1 cellular context compared by ENCODE assay signal in the genomic region with DNA sequence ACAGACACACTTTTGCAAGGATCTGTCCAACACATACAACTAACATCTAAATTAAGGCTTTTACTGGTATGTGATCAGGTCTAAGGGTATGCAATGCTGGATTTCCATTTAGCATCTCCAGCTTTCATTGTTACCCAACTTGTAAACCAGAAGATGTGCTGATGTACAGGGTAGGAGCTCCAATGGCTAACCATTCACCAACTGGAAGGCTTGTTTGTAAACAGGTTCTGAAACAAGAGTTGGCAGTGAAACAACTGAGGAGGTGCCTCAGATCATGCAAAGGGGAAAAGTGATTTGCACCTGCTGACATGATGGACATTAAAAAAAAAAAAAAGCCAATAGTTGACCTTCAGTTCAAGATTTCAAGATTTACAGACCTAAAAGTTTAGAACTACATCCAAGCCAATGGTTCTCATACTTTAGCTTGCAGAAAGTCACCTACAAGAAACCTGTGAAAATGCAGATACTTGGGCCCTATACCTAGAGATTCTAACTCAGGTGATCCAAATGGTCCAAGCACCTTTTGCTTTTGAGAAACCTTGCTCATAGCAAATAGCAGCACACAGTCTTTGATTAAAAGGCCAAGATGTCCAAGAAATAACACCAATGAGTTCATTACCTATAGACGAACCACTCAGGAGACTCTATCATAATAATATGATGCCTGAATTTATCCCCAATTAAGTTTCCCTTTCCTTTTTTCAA.
TF ChIP-seq lines count a peak whose summit lies in the region.

No MANE protein-coding gene starts in this region.

TF ChIP-seq in HepG2, 621 proteins besides CTCF, POLR2A, EP300 and RAD21 (continued from another document):
- TF ChIP-seq NFAT5 (CRISPR knock-in tag; IDR thresholded peaks at IDR 0.05) = no peak
- TF ChIP-seq, protein P1, sequence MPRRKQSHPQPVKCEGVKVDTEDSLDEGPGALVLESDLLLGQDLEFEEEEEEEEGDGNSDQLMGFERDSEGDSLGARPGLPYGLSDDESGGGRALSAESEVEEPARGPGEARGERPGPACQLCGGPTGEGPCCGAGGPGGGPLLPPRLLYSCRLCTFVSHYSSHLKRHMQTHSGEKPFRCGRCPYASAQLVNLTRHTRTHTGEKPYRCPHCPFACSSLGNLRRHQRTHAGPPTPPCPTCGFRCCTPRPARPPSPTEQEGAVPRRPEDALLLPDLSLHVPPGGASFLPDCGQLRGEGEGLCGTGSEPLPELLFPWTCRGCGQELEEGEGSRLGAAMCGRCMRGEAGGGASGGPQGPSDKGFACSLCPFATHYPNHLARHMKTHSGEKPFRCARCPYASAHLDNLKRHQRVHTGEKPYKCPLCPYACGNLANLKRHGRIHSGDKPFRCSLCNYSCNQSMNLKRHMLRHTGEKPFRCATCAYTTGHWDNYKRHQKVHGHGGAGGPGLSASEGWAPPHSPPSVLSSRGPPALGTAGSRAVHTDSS (CRISPR knock-in tag; conservative IDR thresholded peaks at IDR 0.05) = no peak
- no peak for TF ChIP-seq SIN3A (IDR thresholded peaks at IDR 0.05; ENCODE audit: borderline replicate concordance, low read depth, low read length)
- no peak for TF ChIP-seq KDM1A (CRISPR knock-in tag; IDR thresholded peaks at IDR 0.05)
- TF ChIP-seq AHDC1 (CRISPR knock-in tag; IDR thresholded peaks at IDR 0.05; ENCODE audit: borderline replicate concordance) = no peak
- TF ChIP-seq POLR2AphosphoS2 (IDR thresholded peaks at IDR 0.05; ENCODE audit: low read depth, low read length) = peak; percentile 27; the same call in 1 of the 2 replicates
- TF ChIP-seq ZNF3 (CRISPR knock-in tag; IDR thresholded peaks at IDR 0.05) = no peak
- no peak for TF ChIP-seq ZNF331 (CRISPR knock-in tag; IDR thresholded peaks at IDR 0.05)
- no peak for TF ChIP-seq TAF1 (CRISPR knock-in tag; IDR thresholded peaks at IDR 0.05)
- TF ChIP-seq MYPOP (CRISPR knock-in tag; IDR thresholded peaks at IDR 0.05) = no peak
- TF ChIP-seq SIN3B (IDR thresholded peaks at IDR 0.05; ENCODE audit: low read length) = no peak
- peak; percentile 54 for TF ChIP-seq AGO2 (optimal IDR thresholded peaks at IDR 0.05; ENCODE audit: low read depth, low read length)
- no peak for TF ChIP-seq ZNF788 (CRISPR knock-in tag; IDR thresholded peaks at IDR 0.05; ENCODE audit: borderline replicate concordance)
- TF ChIP-seq, protein P2, sequence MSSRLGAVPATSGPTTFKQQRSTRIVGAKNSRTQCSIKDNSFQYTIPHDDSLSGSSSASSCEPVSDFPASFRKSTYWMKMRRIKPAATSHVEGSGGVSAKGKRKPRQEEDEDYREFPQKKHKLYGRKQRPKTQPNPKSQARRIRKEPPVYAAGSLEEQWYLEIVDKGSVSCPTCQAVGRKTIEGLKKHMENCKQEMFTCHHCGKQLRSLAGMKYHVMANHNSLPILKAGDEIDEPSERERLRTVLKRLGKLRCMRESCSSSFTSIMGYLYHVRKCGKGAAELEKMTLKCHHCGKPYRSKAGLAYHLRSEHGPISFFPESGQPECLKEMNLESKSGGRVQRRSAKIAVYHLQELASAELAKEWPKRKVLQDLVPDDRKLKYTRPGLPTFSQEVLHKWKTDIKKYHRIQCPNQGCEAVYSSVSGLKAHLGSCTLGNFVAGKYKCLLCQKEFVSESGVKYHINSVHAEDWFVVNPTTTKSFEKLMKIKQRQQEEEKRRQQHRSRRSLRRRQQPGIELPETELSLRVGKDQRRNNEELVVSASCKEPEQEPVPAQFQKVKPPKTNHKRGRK (CRISPR knock-in tag; IDR thresholded peaks at IDR 0.05) = no peak
- peak; percentile 95 for TF ChIP-seq RBM22 (optimal IDR thresholded peaks at IDR 0.05; ENCODE audit: low read length)
- no peak for TF ChIP-seq STAT6 (CRISPR knock-in tag; IDR thresholded peaks at IDR 0.05; ENCODE audit: borderline replicate concordance)
- peak; percentile 47; the same call in 1 of the 2 replicates for TF ChIP-seq POLR2AphosphoS5 (IDR thresholded peaks at IDR 0.05; ENCODE audit: low read depth, low read length)
- TF ChIP-seq POLR2G (IDR thresholded peaks at IDR 0.05; ENCODE audit: low read depth, low read length) = 0 out of 2 replicates have a peak, but pooled peaks have one; percentile 32
- TF ChIP-seq MEIS2 (CRISPR knock-in tag; IDR thresholded peaks at IDR 0.05) = no peak
- TF ChIP-seq ZBTB42 (CRISPR knock-in tag; IDR thresholded peaks at IDR 0.05) = no peak
- TF ChIP-seq FOXC1 (CRISPR knock-in tag; IDR thresholded peaks at IDR 0.05; ENCODE audit: borderline replicate concordance) = no peak
- TF ChIP-seq FOXJ3 (CRISPR knock-in tag; IDR thresholded peaks at IDR 0.05; ENCODE audit: borderline replicate concordance) = no peak
- no peak for TF ChIP-seq RFX5 (IDR thresholded peaks at IDR 0.05; ENCODE audit: low read depth, low read length)
- TF ChIP-seq ZNF776 (CRISPR knock-in tag; IDR thresholded peaks at IDR 0.05) = no peak
- no peak for TF ChIP-seq EED (CRISPR knock-in tag; IDR thresholded peaks at IDR 0.05)
- TF ChIP-seq NBN (conservative IDR thresholded peaks at IDR 0.05) = no peak
- TF ChIP-seq JUNB (CRISPR knock-in tag; IDR thresholded peaks at IDR 0.05; ENCODE audit: borderline replicate concordance) = no peak
- no peak for TF ChIP-seq RARA (CRISPR knock-in tag; IDR thresholded peaks at IDR 0.05)
- TF ChIP-seq ZMYM3 (CRISPR knock-in tag; IDR thresholded peaks at IDR 0.05) = no peak
- TF ChIP-seq CENPX (CRISPR knock-in tag; IDR thresholded peaks at IDR 0.05) = no peak
- TF ChIP-seq TOPORS (CRISPR knock-in tag; IDR thresholded peaks at IDR 0.05) = no peak
